Comparison of ENCODE assay signal across 9 cellular contexts in the genomic region with DNA sequence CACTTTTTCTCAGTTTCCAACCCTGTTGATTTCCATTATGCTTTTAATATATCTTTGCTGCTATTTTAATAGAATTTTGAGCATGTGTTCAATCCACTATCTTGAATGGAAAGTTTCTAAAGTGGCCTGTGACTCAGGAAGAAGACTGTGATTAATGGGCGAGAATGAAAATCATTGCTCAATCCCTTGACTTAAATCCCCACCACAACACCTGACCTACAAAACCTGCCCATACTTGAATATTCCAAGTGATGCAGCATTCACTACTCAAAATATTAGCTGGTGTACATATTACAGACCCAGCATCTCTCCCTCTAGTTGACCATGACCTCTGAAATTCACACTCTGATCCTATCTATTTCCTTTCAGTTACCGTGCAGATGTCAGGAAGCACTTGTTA. TPM values are rescaled to one million over a fixed set of nuclear protein-coding genes. Genes with fewer than 3 reads are reported as not detected.
DNase-seq lines count a peak whose midpoint lies in the region; TF ChIP-seq lines count a peak whose summit lies in the region.
"Had no signal": no experiment of that assay in that cellular context is flagged by ENCODE, and none has a peak within 500 bp of the region (broad histone marks: within the 10 kb centered on the region; RNA-seq: fewer than 3 reads in every experiment).

No MANE protein-coding gene starts in this region.

- H3K27ac ChIP-seq in stomach (peak overlapping the region in 4 of 5 donors; percentile 66 to 92 (median 86)), hepatocyte (no peak overlapping the region), MM.1S (ENCODE audit: low read length) (no peak overlapping the region)
- H3K27ac ChIP-seq: KMS-11 had no signal

- 30 to 59% (median 45%) methylated on average over 2 of the region's 2 CpGs for WGBS in stomach, 5 donors
- 74% methylated on average over 2 of the region's 2 CpGs for WGBS in hepatocyte (ENCODE audit: low lambda C conversion rate, missing lambda C conversion rate)

- H4K20me1 ChIP-seq in hepatocyte (ENCODE audit: insufficient read depth, poor library complexity, severe bottlenecking) (no peaks in the 10 kb centered on the region), MM.1S (ENCODE audit: insufficient read depth, low read length) (no peaks in the 10 kb centered on the region)

- H3K4me3 ChIP-seq in fibroblast of mammary gland (ENCODE audit: control insufficient read depth, low read depth, low read length) (no peak overlapping the region), stomach (no peak overlapping the region), hepatocyte (no peak overlapping the region), MM.1S (ENCODE audit: low read length) (no peak overlapping the region)

- H3K27me3 ChIP-seq in stomach, result no peaks in the 10 kb centered on the region
- H3K27me3 ChIP-seq in hepatocyte, result no peaks in the 10 kb centered on the region
- no peaks in the 10 kb centered on the region for H3K27me3 ChIP-seq in MM.1S (replicated peaks; ENCODE audit: insufficient read depth, low read length)

- peaks cover 3% of the 10 kb centered on the region for H3K36me3 Mint-ChIP-seq in activated T-cell treated with anti-CD3 and anti-CD28 coated beads, Interleukin-2, amount 50 U/mL, for 24 hours (ENCODE audit: low read depth)
- no peaks in the 10 kb centered on the region for H3K36me3 Mint-ChIP-seq in activated CD4-positive, alpha-beta memory T cell treated with anti-CD3 and anti-CD28 coated beads for 36 hours

- H2AFZ ChIP-seq in hepatocyte, result no peak overlapping the region
- no peak overlapping the region for H2AFZ ChIP-seq in MM.1S (ENCODE audit: low read length)

- H3K79me2 ChIP-seq in hepatocyte (no peaks in the 10 kb centered on the region), MM.1S (ENCODE audit: low read length) (no peaks in the 10 kb centered on the region)

- no peaks in the 10 kb centered on the region for H3K9me3 ChIP-seq in stomach
- H3K9me3 ChIP-seq in hepatocyte (ENCODE audit: low read depth), result no peaks in the 10 kb centered on the region
- no peaks in the 10 kb centered on the region for H3K9me3 ChIP-seq in MM.1S (replicated peaks; ENCODE audit: insufficient read depth, low read length)

- H3K9me3 Mint-ChIP-seq in activated T-cell treated with anti-CD3 and anti-CD28 coated beads, Interleukin-2, amount 50 U/mL, for 24 hours, result no peaks in the 10 kb centered on the region
- peaks cover 2% of the 10 kb centered on the region for H3K9me3 Mint-ChIP-seq in activated CD4-positive, alpha-beta memory T cell treated with anti-CD3 and anti-CD28 coated beads for 36 hours

- H3K27ac Mint-ChIP-seq in activated T-cell treated with anti-CD3 and anti-CD28 coated beads, Interleukin-2, amount 50 U/mL, for 24 hours, result peak overlapping the region; percentile 2
- H3K27ac Mint-ChIP-seq in activated CD4-positive, alpha-beta memory T cell treated with anti-CD3 and anti-CD28 coated beads for 36 hours, result peak overlapping the region; percentile 2

- H3K4me1 ChIP-seq in stomach (peaks cover 8 to 29% (median 26%) of the 10 kb centered on the region in 4 donors), hepatocyte (ENCODE audit: insufficient read depth) (no peaks in the 10 kb centered on the region), MM.1S (ENCODE audit: low read length) (peaks cover 8% of the 10 kb centered on the region; the same call in 1 of the 2 replicates)

- H3K36me3 ChIP-seq in stomach (peaks cover 0 to 6% (median 2%) of the 10 kb centered on the region in 4 donors), hepatocyte (replicated peaks; ENCODE audit: insufficient read depth, low read depth) (no peaks in the 10 kb centered on the region), MM.1S (replicated peaks; ENCODE audit: insufficient read depth, low read length) (no peaks in the 10 kb centered on the region)

- TF ChIP-seq EP300 in stomach (IDR thresholded peaks at IDR 0.05), result no peak

- no peak for TF ChIP-seq POLR2A in stomach (IDR thresholded peaks at IDR 0.05)

- peaks cover 42% of the 10 kb centered on the region for H3K4me1 Mint-ChIP-seq in activated T-cell treated with anti-CD3 and anti-CD28 coated beads, Interleukin-2, amount 50 U/mL, for 24 hours (ENCODE audit: low read depth)
- H3K4me1 Mint-ChIP-seq in activated CD4-positive, alpha-beta memory T cell treated with anti-CD3 and anti-CD28 coated beads for 36 hours (ENCODE audit: low read depth), result peaks cover 35% of the 10 kb centered on the region

- DNase-seq in activated T-cell treated with anti-CD3 and anti-CD28 coated beads, Interleukin-2, amount 50 U/mL, for 24 hours, result no peak
- DNase-seq in activated T-cell treated with anti-CD3 and anti-CD28 coated beads, Interleukin-2, amount 50 U/mL, for 1 hour, result no peak
- no peak for DNase-seq in activated CD4-positive, alpha-beta memory T cell treated with anti-CD3 and anti-CD28 coated beads for 36 hours
- DNase-seq in fibroblast of mammary gland (ENCODE audit: low read depth), result peak; percentile 10
- DNase-seq in stomach, result no peak
- no peak for DNase-seq in hepatocyte (ENCODE audit: low spot score)
- no peak for DNase-seq in AG20443 (ENCODE audit: low spot score)
- DNase-seq in MM.1S, result no peak

- CTCF ChIA-PET in activated CD4-positive, alpha-beta memory T cell treated with anti-CD3 and anti-CD28 coated beads for 36 hours (lab: Charles Lee), result interaction anchor here (1.1 kb wide), 1 partner anchor 37 kb away, joined by 4 read pairs; no protein-coding TSS in a partner anchor

- no peak for TF ChIP-seq CTCF in fibroblast of mammary gland (conservative IDR thresholded peaks at IDR 0.05; ENCODE audit: control insufficient read depth, insufficient read depth, low read depth, low read length)
- no peak for TF ChIP-seq CTCF in stomach (IDR thresholded peaks at IDR 0.05)
- no peak for TF ChIP-seq CTCF in hepatocyte (IDR thresholded peaks at IDR 0.05; ENCODE audit: poor library complexity)
- no peak for TF ChIP-seq CTCF in MM.1S (IDR thresholded peaks at IDR 0.05; ENCODE audit: low read length)

- H3K27me3 Mint-ChIP-seq in activated T-cell treated with anti-CD3 and anti-CD28 coated beads, Interleukin-2, amount 50 U/mL, for 24 hours, result no peaks in the 10 kb centered on the region
- H3K27me3 Mint-ChIP-seq in activated CD4-positive, alpha-beta memory T cell treated with anti-CD3 and anti-CD28 coated beads for 36 hours, result no peaks in the 10 kb centered on the region

- no peak overlapping the region for H3K9ac ChIP-seq in MM.1S (ENCODE audit: low read length)
- H3K9ac ChIP-seq: KMS-11 had no signal

- no peak overlapping the region for H3K4me3 Mint-ChIP-seq in activated T-cell treated with anti-CD3 and anti-CD28 coated beads, Interleukin-2, amount 50 U/mL, for 24 hours
- no peak overlapping the region for H3K4me3 Mint-ChIP-seq in activated CD4-positive, alpha-beta memory T cell treated with anti-CD3 and anti-CD28 coated beads for 36 hours

- POLR2A ChIA-PET in activated CD4-positive, alpha-beta memory T cell treated with anti-CD3 and anti-CD28 coated beads for 36 hours (lab: Charles Lee), result interaction anchor here (1.1 to 1.6 kb wide), 2 partner anchors 17 to 41 kb away, joined by 3 to 9 read pairs; a partner anchor contains a TSS

- peaks cover 7% of the 10 kb centered on the region; the same call in 1 of the 2 replicates for H3F3A ChIP-seq in MM.1S (ENCODE audit: insufficient read depth, low read length)

- intact Hi-C loops in activated CD4-positive, alpha-beta memory T cell treated with anti-CD3 and anti-CD28 coated beads for 36 hours (cut with micrococcal nuclease), result loop anchor here (2.0 kb wide), 1 partner anchor 30 kb away; a partner anchor contains a TSS
- intact Hi-C loops in stomach (cut with DNase I; ENCODE audit: low total_unique reads), result no loop called here

- H3K9me2 ChIP-seq in hepatocyte (replicated peaks; ENCODE audit: insufficient read depth), result no peaks in the 10 kb centered on the region
- no peaks in the 10 kb centered on the region for H3K9me2 ChIP-seq in MM.1S (replicated peaks; ENCODE audit: insufficient read depth, low read length)

- H3K4me2 ChIP-seq in hepatocyte (no peak overlapping the region), MM.1S (ENCODE audit: low read depth, low read length) (no peak overlapping the region)
- H3K4me2 ChIP-seq: KMS-11 had no signal

RNA-seq across cellular contexts. Expression of a gene that starts 1.3 kb away (rescaled TPM):
- total RNA-seq in activated CD4-positive, alpha-beta memory T cell treated with anti-CD3 and anti-CD28 coated beads for 36 hours, result 10 to 100 TPM; 34.6 to 37.1 TPM
- total RNA-seq in stomach, result 100 to 1,000 TPM in 1 of 5 donors, 10 to 100 TPM in 3, 1 to 10 TPM in 1; 7.1 to 208 (median 45.2) TPM
- polyA plus RNA-seq in stomach, result 1 to 10 TPM; 5.7 to 7.1 (median 6.9) TPM
- total RNA-seq in hepatocyte, result 9.0 and 15.0 TPM in 2 replicates
- 5.5 and 6.6 TPM in 2 replicates for polyA plus RNA-seq in hepatocyte

RNA-seq across cellular contexts. Expression of a gene that starts 30.2 kb away (rescaled TPM):
- 10 to 100 TPM; 46.0 to 49.1 TPM for total RNA-seq in activated CD4-positive, alpha-beta memory T cell treated with anti-CD3 and anti-CD28 coated beads for 36 hours
- 10 to 100 TPM; 11.6 to 48.1 (median 14.1) TPM for total RNA-seq in stomach
- polyA plus RNA-seq in stomach, result 100 to 1,000 TPM in 1 of 3 donors, 10 to 100 TPM in 2; 20.0 to 114 (median 26.2) TPM
- 25.0 and 34.9 TPM in 2 replicates for total RNA-seq in hepatocyte
- polyA plus RNA-seq in hepatocyte, result 18.6 and 24.2 TPM in 2 replicates

RNA-seq across cellular contexts. Expression of a gene that starts 41.4 kb away (rescaled TPM):
- 100 to 1,000 TPM; 140 to 148 TPM for total RNA-seq in activated CD4-positive, alpha-beta memory T cell treated with anti-CD3 and anti-CD28 coated beads for 36 hours
- total RNA-seq in stomach (10 to 100 TPM in 4 of 5 donors, not detected in 1; 11.4 to 25.1 (median 19.0) TPM), hepatocyte (0.44 and 0.50 TPM in 2 replicates)
- polyA plus RNA-seq in stomach (10 to 100 TPM in 2 of 3 donors, 1 to 10 TPM in 1; 8.5 to 11.8 (median 10.9) TPM), hepatocyte (not detected in 2 replicates)

Comparison
In these comparisons a context has a peak if more than half of its experiments do, and no peak if none do; other contexts are left out.
1. H3K27ac ChIP-seq: peak in stomach (4 of 5); none in hepatocyte (single experiment) and MM.1S (single experiment).
2. RNA of a gene that starts 41.4 kb away (total RNA-seq): 140 to 148 TPM in activated CD4-positive, alpha-beta memory T cell treated with anti-CD3 and anti-CD28 coated beads for 36 hours; 11.4 to 25.1 TPM in stomach and 0.44 to 0.50 TPM in hepatocyte; every median in the first group is over 4 times any median in the second.